Comparison of ENCODE assay signal across 9 cellular contexts in the genomic region with DNA sequence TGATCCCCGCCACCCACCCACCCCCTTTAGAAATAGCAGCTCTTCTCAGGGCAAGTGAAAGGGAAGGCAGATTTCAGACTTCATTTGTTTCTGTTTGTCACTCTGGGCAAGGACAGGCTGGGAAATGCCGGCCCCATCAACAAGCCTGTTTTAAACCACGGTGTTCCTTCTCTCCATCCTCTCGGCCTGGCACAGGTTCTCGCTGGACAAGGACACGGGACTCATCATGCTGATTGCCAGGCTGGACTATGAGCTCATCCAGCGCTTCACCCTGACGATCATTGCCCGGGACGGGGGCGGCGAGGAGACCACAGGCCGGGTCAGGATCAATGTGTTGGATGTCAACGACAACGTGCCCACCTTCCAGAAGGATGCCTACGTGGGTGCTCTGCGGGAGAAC. TPM values are rescaled to one million over a fixed set of nuclear protein-coding genes. Genes with fewer than 3 reads are reported as not detected.
"Had no signal": no experiment of that assay in that cellular context is flagged by ENCODE, and none has a peak within 500 bp of the region (broad histone marks: within the 10 kb centered on the region; RNA-seq: fewer than 3 reads in every experiment).

No MANE protein-coding gene starts in this region.

- FAIRE-seq: HTR-8/SVneo, K562 had no signal

- H3K4me1 ChIP-seq: HAP-1 had no signal

- H2AFZ ChIP-seq: GM23338 had no signal

- ATAC-seq: GM23338, HCT116, K562 had no signal

- H3K4me2 ChIP-seq: GM23338 had no signal

- H3K9me3 ChIP-seq: HAP-1 had no signal

- H3K36me3 ChIP-seq: HAP-1 had no signal

- DNase-seq: H7, HFFc6, IMR-90 had no signal

- H3K4me3 ChIP-seq: GM23338, HAP-1, K562 had no signal

RNA-seq across cellular contexts. Expression of a gene that starts 42.3 kb away (rescaled TPM):
- total RNA-seq: H4, HFFc6 had no signal
- polyA plus RNA-seq: IMR-90 had no signal
